In the genomic region with DNA sequence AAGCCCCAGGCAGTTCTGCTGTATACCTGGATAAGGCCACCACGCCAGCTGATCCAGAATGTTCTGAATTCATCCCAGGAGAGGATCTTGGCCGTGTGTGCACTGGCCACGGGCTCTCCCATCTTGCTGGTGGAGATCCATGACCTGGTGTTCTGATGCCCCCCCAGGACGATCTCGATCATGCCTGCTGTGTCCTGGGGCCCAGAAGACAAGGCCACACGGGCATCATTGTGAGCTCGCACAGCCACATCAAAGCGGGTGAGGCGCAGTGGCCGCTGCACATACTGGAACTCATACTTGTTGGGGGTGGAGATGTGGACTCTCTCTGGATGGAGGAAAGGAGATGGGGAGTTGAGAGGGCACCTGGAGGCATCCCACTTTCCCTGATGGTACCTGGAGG, we compare ENCODE assay signal across 31 cellular contexts. TPM values are rescaled to one million over a fixed set of nuclear protein-coding genes. Genes with fewer than 3 reads are reported as not detected.
"Had no signal": no experiment of that assay in that cellular context is flagged by ENCODE, and none has a peak within 500 bp of the region (broad histone marks: within the 10 kb centered on the region; RNA-seq: fewer than 3 reads in every experiment).

No MANE protein-coding gene starts in this region.

- DNase-seq: activated CD4-positive, alpha-beta memory T cell treated with anti-CD3 and anti-CD28 coated beads, Interleukin-2, amount 10 ng/mL, durations not matched to agents 7 days and 5 days; activated CD4-positive, alpha-beta T cell treated with anti-CD3 and anti-CD28 coated beads for 1 hour; activated CD4-positive, alpha-beta T cell treated with anti-CD3 and anti-CD28 coated beads for 48 hours; activated CD4-positive, CD25-positive, alpha-beta regulatory T cell; activated CD8-positive, alpha-beta memory T cell treated with anti-CD3 and anti-CD28 coated beads for 24 hours; activated CD8-positive, alpha-beta memory T cell treated with anti-CD3 and anti-CD28 coated beads, Interleukin-2, amount 10 ng/mL, durations not matched to agents 7 days and 5 days; activated CD8-positive, alpha-beta memory T cell treated with anti-CD3 and anti-CD28 coated beads, Interleukin-2, amount 50 U/mL, for 48 hours; activated gamma-delta T cell; activated naive CD4-positive, alpha-beta T cell treated with Interleukin-2 at 50 U/mL for 16 hours; activated naive CD8-positive, alpha-beta T cell treated with anti-CD3 and anti-CD28 coated beads, Interleukin-2, amount 10 ng/mL, durations not matched to agents 7 days and 5 days; activated T-cell treated with anti-CD3 and anti-CD28 coated beads, Interleukin-2, amount 50 U/mL, for 48 hours; amygdala; caudate nucleus; cerebellar nuclear complex; Kasumi-1; MG63; NCI-H1048; NCI-H1105 treated with DMSO at 0.1 percent for 48 hours; NCI-H1436; NCI-H1694; NCI-H1930; NCI-H345; NCI-H524 treated with DMSO at 0.1 percent for 48 hours; SHP77; SJCRH30; T1000; WERI-Rb-1 had no signal

- H3K4me1 ChIP-seq: ascending aorta, SJCRH30 had no signal

- H3K27me3 ChIP-seq: ascending aorta had no signal

- H3K27ac ChIP-seq: ascending aorta, SJCRH30, SK-N-MC, WERI-Rb-1 had no signal

- H3K4me1 Mint-ChIP-seq: activated CD4-positive, alpha-beta memory T cell treated with anti-CD3 and anti-CD28 coated beads, Interleukin-2, amount 10 ng/mL, durations not matched to agents 7 days and 5 days; activated CD8-positive, alpha-beta memory T cell treated with anti-CD3 and anti-CD28 coated beads, Interleukin-2, amount 10 ng/mL, durations not matched to agents 7 days and 5 days; activated naive CD4-positive, alpha-beta T cell treated with anti-CD3 and anti-CD28 coated beads, Interleukin-2, amount 50 U/mL, for 24 hours; activated naive CD8-positive, alpha-beta T cell treated with anti-CD3 and anti-CD28 coated beads, Interleukin-2, amount 10 ng/mL, durations not matched to agents 7 days and 5 days had no signal

- H3K27ac Mint-ChIP-seq: activated CD4-positive, alpha-beta memory T cell treated with anti-CD3 and anti-CD28 coated beads, Interleukin-2, amount 10 ng/mL, durations not matched to agents 7 days and 5 days; activated CD8-positive, alpha-beta memory T cell treated with anti-CD3 and anti-CD28 coated beads, Interleukin-2, amount 10 ng/mL, durations not matched to agents 7 days and 5 days; activated naive CD4-positive, alpha-beta T cell treated with anti-CD3 and anti-CD28 coated beads, Interleukin-2, amount 50 U/mL, for 24 hours; activated naive CD8-positive, alpha-beta T cell treated with anti-CD3 and anti-CD28 coated beads, Interleukin-2, amount 10 ng/mL, durations not matched to agents 7 days and 5 days had no signal

- H3K4me3 Mint-ChIP-seq: activated CD4-positive, alpha-beta memory T cell treated with anti-CD3 and anti-CD28 coated beads, Interleukin-2, amount 10 ng/mL, durations not matched to agents 7 days and 5 days; activated CD8-positive, alpha-beta memory T cell treated with anti-CD3 and anti-CD28 coated beads, Interleukin-2, amount 10 ng/mL, durations not matched to agents 7 days and 5 days; activated naive CD4-positive, alpha-beta T cell treated with anti-CD3 and anti-CD28 coated beads, Interleukin-2, amount 50 U/mL, for 24 hours; activated naive CD8-positive, alpha-beta T cell treated with anti-CD3 and anti-CD28 coated beads, Interleukin-2, amount 10 ng/mL, durations not matched to agents 7 days and 5 days had no signal

- H3K4me3 ChIP-seq: ascending aorta, MG63, SJCRH30, SK-N-MC had no signal

- H3K36me3 ChIP-seq: ascending aorta, MG63, SJCRH30, WERI-Rb-1 had no signal

- H3K9me3 ChIP-seq: ascending aorta had no signal

RNA-seq across cellular contexts. Expression of a gene that starts 40.1 kb away (rescaled TPM):
- total RNA-seq: NCI-H460 had no signal
